In the genomic region with DNA sequence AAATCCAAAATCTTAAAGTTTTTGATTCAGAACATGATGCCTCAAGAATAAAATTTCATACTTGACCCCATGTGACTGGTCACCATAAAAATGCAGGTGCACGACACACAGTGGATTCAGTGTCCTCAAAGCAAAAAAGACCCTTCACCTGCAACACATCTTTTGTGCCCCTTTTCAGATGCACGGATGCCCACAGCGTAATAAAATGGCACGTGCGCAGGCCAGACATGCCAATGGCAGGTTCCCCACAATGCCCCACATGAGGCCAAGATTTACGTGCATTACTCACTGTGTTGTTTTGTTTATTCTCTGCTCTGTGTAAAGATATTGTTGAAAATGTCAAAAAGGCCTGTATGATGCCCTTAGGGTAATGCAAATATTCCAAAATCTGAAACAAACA, we compare ENCODE assay signal across 11 cellular contexts. TPM values are rescaled to one million over a fixed set of nuclear protein-coding genes. Genes with fewer than 3 reads are reported as not detected.
"Had no signal": no experiment of that assay in that cellular context is flagged by ENCODE, and none has a peak within 500 bp of the region (broad histone marks: within the 10 kb centered on the region; RNA-seq: fewer than 3 reads in every experiment).

No MANE protein-coding gene starts in this region.

- H3K9ac ChIP-seq: GM23248 had no signal

- H3K27ac ChIP-seq: GM23248 had no signal

- H3K4me3 ChIP-seq: GM23248, GM23338, HAP-1 had no signal

- H3K36me3 ChIP-seq: HAP-1 had no signal

- H3K27ac Mint-ChIP-seq: GM23338, HFFc6 had no signal

- DNase-seq: GM23248, GOT3, H7, HCEC 1CT had no signal

- H3K4me1 ChIP-seq: HAP-1 had no signal

- H3K4me3 Mint-ChIP-seq: GM23338, H9, HFFc6 had no signal

- FAIRE-seq: H1, H54 had no signal

- H3K9me3 ChIP-seq: HAP-1 had no signal

RNA-seq across cellular contexts. Expression of gene KCNA10, which starts 9.3 kb away (rescaled TPM):
- total RNA-seq: GM23248, GM23338, H1, H4, H7, H9, HFFc6 had no signal
- polyA plus RNA-seq: GM23248, GM23338, H1 had no signal

RNA-seq across cellular contexts. Expression of gene PROK1, which starts 58.7 kb away (rescaled TPM):
- total RNA-seq: GM23248, GM23338, H1, H4, H7, H9, HFFc6 had no signal
- polyA plus RNA-seq: GM23248, GM23338 had no signal
